9 cellular contexts compared by ENCODE assay signal in the genomic region with DNA sequence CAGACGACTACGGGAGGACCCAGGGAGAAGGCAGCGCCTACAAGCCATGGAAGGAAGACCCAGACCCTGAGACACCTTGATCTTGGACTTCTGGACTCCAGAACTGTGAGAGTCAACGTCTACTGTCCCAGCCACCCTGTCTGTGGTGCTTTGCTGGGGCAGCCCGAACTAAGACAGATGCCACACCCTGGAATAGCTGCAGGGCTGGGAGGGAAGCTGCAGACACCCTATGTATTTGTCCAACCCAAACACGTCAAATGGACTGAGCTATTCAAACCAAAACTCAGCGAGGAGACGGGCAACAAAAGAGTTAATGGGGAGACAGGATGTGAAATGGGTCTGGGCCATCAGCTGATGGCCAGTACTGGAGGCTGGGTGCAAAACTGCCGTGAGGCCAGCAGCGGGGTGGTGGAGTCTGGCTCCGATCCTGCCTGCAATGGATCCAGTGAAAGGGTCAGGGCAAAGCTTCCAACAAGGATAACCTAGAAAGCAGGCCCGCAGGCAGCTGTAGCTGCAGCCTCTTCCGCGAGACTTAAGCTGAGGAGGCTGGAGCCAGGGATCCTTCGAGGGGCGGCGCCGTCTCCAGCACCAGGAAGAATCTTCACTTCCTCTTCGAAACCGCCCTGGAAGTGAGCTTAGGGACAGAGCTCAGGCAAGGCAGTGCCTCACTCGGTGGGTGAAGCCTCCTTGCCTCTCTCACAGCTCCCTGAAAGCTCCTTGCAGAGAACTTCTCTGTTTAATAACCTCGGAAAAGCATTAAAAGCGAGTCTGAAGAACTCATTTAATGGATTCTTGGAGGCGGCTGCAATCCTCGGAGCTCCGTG.
DNase-seq lines count a peak whose midpoint lies in the region; ATAC-seq lines count a peak whose summit lies in the region.
"Had no signal": no experiment of that assay in that cellular context is flagged by ENCODE, and none has a peak within 500 bp of the region (broad histone marks: within the 10 kb centered on the region; RNA-seq: fewer than 3 reads in every experiment).

No MANE protein-coding gene starts in this region.

- H3K27me3 Mint-ChIP-seq in T-helper 17 cell, result peaks cover 58% of the 10 kb centered on the region

- no peaks in the 10 kb centered on the region for H3K27me3 ChIP-seq in rectal smooth muscle tissue (ENCODE audit: control insufficient read depth, insufficient read depth, low read length)

- H3K9me3 ChIP-seq in T-helper 17 cell (ENCODE audit: control insufficient read depth, low read length, poor library complexity, severe bottlenecking), result no peaks in the 10 kb centered on the region

- peaks cover 6% of the 10 kb centered on the region for H3K4me1 ChIP-seq in rectal smooth muscle tissue (ENCODE audit: control insufficient read depth, insufficient read depth, low read length)

- H3K27ac ChIP-seq in rectal smooth muscle tissue (ENCODE audit: low read depth, low read length), result no peak overlapping the region

- H3K27ac Mint-ChIP-seq in T-helper 17 cell, result no peak overlapping the region

- no peaks in the 10 kb centered on the region for H3K36me3 ChIP-seq in rectal smooth muscle tissue (ENCODE audit: control insufficient read depth, insufficient read depth, low read length)

- H3K36me3 Mint-ChIP-seq in T-helper 17 cell (ENCODE audit: low read depth), result no peaks in the 10 kb centered on the region

- H3K4me1 Mint-ChIP-seq in T-helper 17 cell, result peaks cover 2% of the 10 kb centered on the region

- ATAC-seq in T-helper 17 cell (no peak), Right ventricle myocardium superior (ENCODE audit: poor library complexity) (peak; percentile 90), GM21717 (IDR thresholded peaks at IDR 0.05; ENCODE audit: unreplicated experiment) (no peak)

- H3K4me3 Mint-ChIP-seq in T-helper 17 cell, result peak overlapping the region; percentile 12

- intact Hi-C loops in Right ventricle myocardium superior (cut with DNase I), result no loop called here

- peak; percentile 35 for DNase-seq in EH (ENCODE audit: low read depth)
- DNase-seq in T-helper 17 cell, result no peak
- peak; percentile 72 for DNase-seq in Right ventricle myocardium superior
- DNase-seq in activated CD4-positive, alpha-beta T cell treated with anti-CD3 and anti-CD28 coated beads for 1 hour, result no peak
- DNase-seq in stimulated activated CD4-positive, alpha-beta T cell treated with anti-CD3 and anti-CD28 coated beads, Interleukin-4, amount 100 ng/mL, for 24 hours, result no peak
- DNase-seq in Kasumi-1 (lab: John Stamatoyannopoulos, UW), result no peak
- DNase-seq: NCI-H345 had no signal

- H3K4me3 ChIP-seq in rectal smooth muscle tissue (ENCODE audit: low read length), result peak overlapping the region; percentile 26

- H3K9ac ChIP-seq in rectal smooth muscle tissue (ENCODE audit: low read length), result peak overlapping the region; percentile 10

Comparison
In these comparisons a context has a peak if more than half of its experiments do, and no peak if none do; other contexts are left out.
1. DNase-seq: peak in EH (single experiment) and Right ventricle myocardium superior (single experiment); none in T-helper 17 cell (0 of 3), activated CD4-positive, alpha-beta T cell treated with anti-CD3 and anti-CD28 coated beads for 1 hour (single experiment), stimulated activated CD4-positive, alpha-beta T cell treated with anti-CD3 and anti-CD28 coated beads, Interleukin-4, amount 100 ng/mL, for 24 hours (single experiment) and Kasumi-1 (0 of 2).